8 cellular contexts compared by ENCODE assay signal in the genomic region with DNA sequence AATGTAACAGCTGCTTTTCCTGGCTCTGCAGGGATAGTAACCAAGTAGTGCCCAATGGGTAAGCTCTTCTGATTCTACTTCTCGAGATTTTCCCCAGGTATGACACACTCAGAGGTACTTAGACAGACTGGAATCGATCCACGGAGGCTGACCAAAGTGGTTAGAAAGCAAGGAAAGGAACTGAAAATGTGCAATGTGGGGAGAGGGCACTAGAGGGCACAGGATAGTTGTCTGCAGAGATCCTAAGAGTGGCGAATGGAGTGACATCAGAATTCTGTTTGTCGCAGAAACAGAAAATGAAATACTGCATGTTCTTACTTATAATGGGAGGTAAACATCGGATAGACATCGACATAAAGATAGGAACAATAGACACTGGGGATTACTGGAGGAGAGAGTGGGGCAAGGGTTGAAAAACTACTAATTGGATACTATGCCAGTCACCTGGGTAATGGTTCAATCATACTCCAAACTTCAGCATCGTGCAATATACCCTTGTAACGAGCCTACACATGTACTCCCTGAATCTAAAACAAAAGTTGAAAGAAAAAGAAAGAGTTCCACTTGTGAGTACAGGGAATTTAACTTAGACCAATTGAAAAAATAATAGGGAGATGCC. TPM values are rescaled to one million over a fixed set of nuclear protein-coding genes. Genes with fewer than 3 reads are reported as not detected.
DNase-seq lines count a peak whose midpoint lies in the region; ATAC-seq and TF ChIP-seq lines count a peak whose summit lies in the region.

No MANE protein-coding gene starts in this region.

- no peaks in the 10 kb centered on the region for H3K36me3 ChIP-seq in adrenal gland (replicated peaks in 1 of 2)

- H3K27me3 ChIP-seq in adrenal gland, result no peaks in the 10 kb centered on the region

- no peak for TF ChIP-seq POLR2A in NB4 (IDR thresholded peaks at IDR 0.05; ENCODE audit: extremely low read depth, insufficient read length)
- no peak for TF ChIP-seq POLR2A in adrenal gland (IDR thresholded peaks at IDR 0.05)

- no peaks in the 10 kb centered on the region for H3K9me3 ChIP-seq in adrenal gland (replicated peaks in 1 of 3)

- intact Hi-C loops in adrenal gland (cut with DNase I) (loop anchor here in 1 of 2 donors (5.0 kb wide), 1 partner anchor 44 kb away; no protein-coding TSS in a partner anchor), left colon (cut with DNase I, micrococcal nuclease) (no loop called here)

- H3K4me3 ChIP-seq in NB4 (ENCODE audit: low read depth, low read length), result no peak overlapping the region
- H3K4me3 ChIP-seq in adrenal gland, result no peak overlapping the region

- TF ChIP-seq CTCF in NB4 (IDR thresholded peaks at IDR 0.05; ENCODE audit: low read depth, low read length), result peak; percentile 57
- peak; percentile 23 to 63 (median 58) for TF ChIP-seq CTCF in adrenal gland (IDR thresholded peaks at IDR 0.05)

- H3K27ac ChIP-seq in adrenal gland, result no peak overlapping the region

- ATAC-seq in GM21717 (IDR thresholded peaks at IDR 0.05; ENCODE audit: unreplicated experiment) (peak; percentile 88), left colon (peak; percentile 82)

- DNase-seq in activated CD4-positive, alpha-beta T cell treated with anti-CD3 and anti-CD28 coated beads for 48 hours, result peak; percentile 30
- DNase-seq in activated CD4-positive, alpha-beta T cell treated with anti-CD3 and anti-CD28 coated beads, Interleukin-2, amount 50 U/mL, for 4 hours, result no peak
- DNase-seq in NB4 (ENCODE audit: low read depth), result peak; percentile 31
- peak; percentile 27 to 68 (median 36) for DNase-seq in adrenal gland
- peak in 1 of 2 donors; percentile 25 for DNase-seq in left colon
- no peak for DNase-seq in NCI-H446 treated with DMSO at 0.1 percent for 48 hours (lab: John Stamatoyannopoulos, UW)
- DNase-seq in mesenteric fat pad (ENCODE audit: low spot score), result no peak

- no peaks in the 10 kb centered on the region for H3K4me1 ChIP-seq in adrenal gland (replicated peaks in 1 of 2)

- WGBS in adrenal gland, 4 donors, result 29 to 44% (median 34%) methylated on average over 9 of the region's 9 CpGs

RNA-seq across cellular contexts. Expression of a gene that starts 23.3 kb away (rescaled TPM):
- 1 to 10 TPM in 1 of 8 donors, under 1 TPM in 6, not detected in 1; 0.14 to 1.0 (median 0.50) TPM for total RNA-seq in adrenal gland
- polyA plus RNA-seq in adrenal gland, result under 1 TPM; 0.29 to 0.44 (median 0.32) TPM
- total RNA-seq in left colon, result 10 to 100 TPM; 31.1 to 61.6 TPM
- not detected for total RNA-seq in mesenteric fat pad

Comparison
In these comparisons a context has a peak if more than half of its experiments do, and no peak if none do; other contexts are left out.
1. DNase-seq: peak in activated CD4-positive, alpha-beta T cell treated with anti-CD3 and anti-CD28 coated beads for 48 hours (single experiment), NB4 (single experiment) and adrenal gland (7 of 7); none in activated CD4-positive, alpha-beta T cell treated with anti-CD3 and anti-CD28 coated beads, Interleukin-2, amount 50 U/mL, for 4 hours (0 of 2), NCI-H446 treated with DMSO at 0.1 percent for 48 hours (single experiment) and mesenteric fat pad (single experiment).
2. RNA of a gene that starts 23.3 kb away (total RNA-seq): 31.1 to 61.6 TPM in left colon; 0.14 to 1.0 TPM in adrenal gland and not detected in mesenteric fat pad (single experiment); every median in the first group is over 10 times any median in the second.